Comparison of ENCODE assay signal across 8 cellular contexts in genomic region chr19:8363803-8364771, GRCh38. TPM values are rescaled to one million over a fixed set of nuclear protein-coding genes. Genes with fewer than 3 reads are reported as not detected.
DNase-seq lines count a peak whose midpoint lies in the region; ATAC-seq and TF ChIP-seq lines count a peak whose summit lies in the region.

Gene ANGPTL4, plus strand, starts transcription at chr19:8364155. Its CDS starts 167 bp downstream, at chr19:8364322.

- DNase-seq in GM04504 (ENCODE audit: low read depth) (peak; percentile 58), SK-N-SH (peak; percentile 86), astrocyte of the cerebellum (ENCODE audit: low read depth) (no peak), hepatocyte (ENCODE audit: low spot score) (peak; percentile 75), renal cortical epithelial cell (ENCODE audit: low read depth) (peak; percentile 25), NOMO-1 (lab: John Stamatoyannopoulos, UW; ENCODE audit: unreplicated experiment in 2 of 2) (no peak)

- H3K4me1 ChIP-seq in SK-N-SH (ENCODE audit: control insufficient read depth in 1 of 2, insufficient read depth in 2 of 2, low read depth in 1 of 2, low read length in 1 of 2) (peaks cover 30 to 39% of the 10 kb centered on the region in 2 experiments; a peak in 3 of 4 replicates), hepatocyte (ENCODE audit: insufficient read depth) (peaks cover 28% of the 10 kb centered on the region)

- ATAC-seq in HG03175 (IDR thresholded peaks at IDR 0.05; ENCODE audit: unreplicated experiment) (no peak), GM18520 (IDR thresholded peaks at IDR 0.05; ENCODE audit: unreplicated experiment) (no peak)

- H3K4me3 ChIP-seq in SK-N-SH (ENCODE audit: low read depth in 2 of 2, low read length in 1 of 2) = peak within 1 kb of the TSS; percentile 53 to 84
- peak within 1 kb of the TSS; percentile 37 for H3K4me3 ChIP-seq in astrocyte of the cerebellum (ENCODE audit: low read depth, low read length)
- peak within 1 kb of the TSS; percentile 29 for H3K4me3 ChIP-seq in hepatocyte

- no peaks in the 10 kb centered on the region for H4K20me1 ChIP-seq in SK-N-SH (ENCODE audit: insufficient read depth)
- H4K20me1 ChIP-seq in hepatocyte (ENCODE audit: insufficient read depth, poor library complexity, severe bottlenecking) = no peaks in the 10 kb centered on the region

- in situ Hi-C loops in astrocyte of the cerebellum (cut with HindIII; ENCODE audit: low sequenced_read_pairs) = no loop called here

- H3K79me2 ChIP-seq in SK-N-SH (ENCODE audit: insufficient read depth) (peaks cover 9% of the 10 kb centered on the region; the same call in 1 of the 2 replicates), hepatocyte (peaks cover 3% of the 10 kb centered on the region)

- H3K27me3 ChIP-seq in SK-N-SH (ENCODE audit: insufficient read depth) = no peaks in the 10 kb centered on the region
- H3K27me3 ChIP-seq in hepatocyte = peaks cover 5% of the 10 kb centered on the region

- H3K9me3 ChIP-seq in SK-N-SH (no peaks in the 10 kb centered on the region), hepatocyte (ENCODE audit: low read depth) (no peaks in the 10 kb centered on the region)

- H3K27ac ChIP-seq in SK-N-SH (ENCODE audit: low read depth in 2 of 2, low read length in 1 of 2) (peak within 1 kb of the TSS; percentile 48 to 79; a peak in 3 of 4 replicates), hepatocyte (peak within 1 kb of the TSS; percentile 52)

- peak within 1 kb of the TSS; percentile 75; the same call in 1 of the 2 replicates for H2AFZ ChIP-seq in SK-N-SH (ENCODE audit: low read depth)
- peak within 1 kb of the TSS; percentile 63 for H2AFZ ChIP-seq in hepatocyte

- peaks cover 21% of the 10 kb centered on the region for H3F3A ChIP-seq in SK-N-SH (replicated peaks; ENCODE audit: insufficient read depth)

- no peak for TF ChIP-seq RAD21 in SK-N-SH (IDR thresholded peaks at IDR 0.05; ENCODE audit: low read length)

- peak within 1 kb of the TSS; percentile 97 for H3K4me2 ChIP-seq in SK-N-SH
- peak within 1 kb of the TSS; percentile 92 for H3K4me2 ChIP-seq in hepatocyte

- no peak for TF ChIP-seq EP300 in SK-N-SH (IDR thresholded peaks at IDR 0.05; ENCODE audit: borderline replicate concordance in 1 of 2, low read depth in 1 of 2, low read length in 1 of 2)

- CTCF ChIA-PET in SK-N-SH (lab: Yijun Ruan, JAX) = interaction anchor here (0.6 to 5.0 kb wide), 9 partner anchors 10 to 1737 kb away, joined by 3 to 51 read pairs (median 6); no protein-coding TSS in a partner anchor

- 2% methylated on average over 41 of the region's 81 CpGs for WGBS in SK-N-SH (ENCODE audit: low lambda C conversion rate)
- 2% methylated on average over 69 of the region's 81 CpGs for WGBS in hepatocyte (ENCODE audit: low lambda C conversion rate, missing lambda C conversion rate)

- POLR2A ChIA-PET in SK-N-SH (lab: Yijun Ruan, JAX) = interaction anchor here (1.3 to 1.9 kb wide), 2 partner anchors 12 to 43 kb away, joined by 4 read pairs; partner anchors contain the start of genes NDUFA7 and RPS28

- peak within 1 kb of the TSS; percentile 69 for H3K9ac ChIP-seq in SK-N-SH

- peaks cover 0 to 2% of the 10 kb centered on the region in 2 experiments for H3K36me3 ChIP-seq in SK-N-SH (replicated peaks in 1 of 2; ENCODE audit: control insufficient read depth in 1 of 2, insufficient read depth in 2 of 2, low read length in 1 of 2)
- H3K36me3 ChIP-seq in hepatocyte (replicated peaks; ENCODE audit: insufficient read depth, low read depth) = no peaks in the 10 kb centered on the region

- H3K9me2 ChIP-seq in SK-N-SH (no peaks in the 10 kb centered on the region), hepatocyte (replicated peaks; ENCODE audit: insufficient read depth) (no peaks in the 10 kb centered on the region)

- TF ChIP-seq CTCF in SK-N-SH (IDR thresholded peaks at IDR 0.05) = peak; percentile 47
- no peak for TF ChIP-seq CTCF in astrocyte of the cerebellum (IDR thresholded peaks at IDR 0.05; ENCODE audit: low read depth, low read length, missing control alignments)
- no peak for TF ChIP-seq CTCF in hepatocyte (IDR thresholded peaks at IDR 0.05; ENCODE audit: poor library complexity)

TF ChIP-seq in SK-N-SH, 30 proteins besides CTCF, POLR2A, EP300 and RAD21:
- TF ChIP-seq RFX5 (IDR thresholded peaks at IDR 0.05; ENCODE audit: low read length) (no peak), MEF2A (IDR thresholded peaks at IDR 0.05; ENCODE audit: borderline replicate concordance, low read depth) (no peak), POLR2AphosphoS5 (IDR thresholded peaks at IDR 0.05; ENCODE audit: low read depth, low read length) (peak; percentile 96), CHD2 (IDR thresholded peaks at IDR 0.05; ENCODE audit: low read length, partially characterized antibody) (peak; percentile 41), TAF1 (IDR thresholded peaks at IDR 0.05; ENCODE audit: borderline replicate concordance, low read depth, low read length) (no peak), MAX (IDR thresholded peaks at IDR 0.05; ENCODE audit: low read depth) (peak; percentile 59; the same call in 1 of the 2 replicates), FOXM1 (IDR thresholded peaks at IDR 0.05; ENCODE audit: low read depth) (no peak)

RNA-seq across cellular contexts. Expression of gene ANGPTL4, which starts in this region (rescaled TPM):
- 62.5 and 71.2 TPM in 2 replicates for polyA plus RNA-seq in SK-N-SH (2012; rRNA removed)
- 25.9 and 37.6 TPM in 2 replicates for polyA plus RNA-seq in SK-N-SH (2012; cell fraction: cytosol; rRNA removed)
- 181 and 394 TPM in 2 replicates for polyA plus RNA-seq in SK-N-SH (2012; cell fraction: nucleus; rRNA removed)
- total RNA-seq in hepatocyte = 12.0 and 14.7 TPM in 2 replicates
- polyA plus RNA-seq in hepatocyte = 23.4 and 26.3 TPM in 2 replicates
- 17.2 and 34.9 TPM in 2 replicates for total RNA-seq in renal cortical epithelial cell

Comparison
In these comparisons a context has a peak if more than half of its experiments do, and no peak if none do; other contexts are left out.
1. DNase-seq: peak in GM04504 (single experiment), SK-N-SH (single experiment), hepatocyte (single experiment) and renal cortical epithelial cell (single experiment); none in astrocyte of the cerebellum (single experiment) and NOMO-1 (0 of 2).
2. Peak in every context shown above with its lines, with median percentiles within 50 percentile points of each other: H3K4me3 ChIP-seq.